ENCODE assay signal across 18 cellular contexts in the genomic region with DNA sequence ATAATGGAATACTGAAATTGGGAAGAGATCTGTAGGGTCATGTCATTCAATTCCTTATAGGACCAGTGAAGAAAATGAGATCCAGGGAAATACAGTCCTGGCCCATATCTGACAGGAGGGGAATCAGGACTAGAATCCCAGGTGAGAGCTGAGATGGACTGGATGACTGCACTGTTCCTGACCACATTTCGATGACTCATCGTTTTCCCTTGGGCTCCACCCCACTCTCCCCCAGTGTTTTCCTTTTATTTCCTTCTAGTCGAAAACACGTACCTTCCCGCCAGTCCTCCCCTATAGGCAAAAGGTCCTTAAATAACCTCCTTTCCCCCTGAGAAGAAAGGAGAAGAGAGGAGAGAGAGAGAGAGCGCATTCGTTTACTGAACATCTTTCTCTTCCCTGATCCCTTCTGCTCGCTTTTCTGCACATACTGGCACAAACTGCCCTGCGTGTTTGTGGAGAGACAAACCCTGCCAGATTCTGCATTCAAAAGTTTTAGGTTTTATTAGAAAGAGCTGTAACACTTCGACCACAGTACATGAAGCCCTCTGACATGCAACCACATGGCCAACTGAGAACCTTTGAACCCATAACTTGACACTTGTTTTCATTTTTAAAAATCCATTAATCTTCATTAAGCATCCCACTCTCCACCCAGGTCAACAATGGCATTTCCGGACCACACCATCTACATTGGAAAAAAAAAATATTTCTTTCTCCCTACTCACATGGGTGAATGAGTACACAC.
DNase-seq lines count a peak whose midpoint lies in the region; FAIRE-seq and TF ChIP-seq lines count a peak whose summit lies in the region.
"Had no signal": no experiment of that assay in that cellular context is flagged by ENCODE, and none has a peak within 500 bp of the region (broad histone marks: within the 10 kb centered on the region; RNA-seq: fewer than 3 reads in every experiment).

No MANE protein-coding gene starts in this region.

- FAIRE-seq in astrocyte (lab: Jason Lieb, UNC) (peak; percentile 49), GM12892 (lab: Jason Lieb, UNC) (no peak)

- H3K4me2 ChIP-seq in astrocyte (ENCODE audit: low read length) (no peak overlapping the region), osteoblast (ENCODE audit: insufficient read depth, low read length) (no peak overlapping the region)
- H3K4me2 ChIP-seq: BLaER1 had no signal

- H3K27ac ChIP-seq in astrocyte (ENCODE audit: low read depth, low read length) (no peak overlapping the region), osteoblast (ENCODE audit: low read depth, low read length) (no peak overlapping the region)
- H3K27ac ChIP-seq: BLaER1, coronary artery, SJCRH30 had no signal

- H3K9me3 ChIP-seq in astrocyte (ENCODE audit: insufficient read depth, low read depth, low read length), result no peaks in the 10 kb centered on the region
- H3K9me3 ChIP-seq in osteoblast (ENCODE audit: low read depth, low read length), result no peaks in the 10 kb centered on the region
- H3K9me3 ChIP-seq: BLaER1, SJCRH30 had no signal

- H3K4me1 ChIP-seq in astrocyte (ENCODE audit: insufficient read depth, low read length) (no peaks in the 10 kb centered on the region), osteoblast (ENCODE audit: insufficient read depth, low read length) (no peaks in the 10 kb centered on the region)
- H3K4me1 ChIP-seq: BLaER1, SJCRH30 had no signal

- DNase-seq in AG09319 (ENCODE audit: extremely low read depth, low read depth) (peak; percentile 92), HK-2 (ENCODE audit: unreplicated experiment) (peak; percentile 6), astrocyte (ENCODE audit: low read depth) (peak; percentile 29), iPS-NIHi7 (ENCODE audit: extremely low spot score) (peak; percentile 16), AML-193 (lab: John Stamatoyannopoulos, UW) (no peak), osteoblast (ENCODE audit: insufficient read length, low spot score, missing footprints) (no peak), T1000 (lab: John Stamatoyannopoulos, UW) (no peak), GM12892 (ENCODE audit: insufficient read length) (no peak)
- DNase-seq: foreskin melanocyte; GDM1; naive thymus-derived CD4-positive, alpha-beta T cell; NCI-H187; stimulated activated CD4-positive, alpha-beta T cell treated with anti-CD3 and anti-CD28 coated beads, Interleukin-4, amount 100 ng/mL, for 4 hours; stimulated activated naive CD8-positive, alpha-beta T cell treated with anti-CD3 and anti-CD28 coated beads, Interleukin-15, Interleukin-2, amounts not matched to agents 100 U/mL and 50 U/mL, for 24 hours had no signal

- H3K4me3 Mint-ChIP-seq in astrocyte (ENCODE audit: unreplicated experiment), result no peak overlapping the region
- H3K4me3 Mint-ChIP-seq: activated naive CD8-positive, alpha-beta T cell; naive thymus-derived CD4-positive, alpha-beta T cell had no signal

- H3K27me3 Mint-ChIP-seq in astrocyte (ENCODE audit: low read depth, unreplicated experiment), result no peaks in the 10 kb centered on the region
- H3K27me3 Mint-ChIP-seq: activated naive CD8-positive, alpha-beta T cell had no signal

- H3K27me3 ChIP-seq in astrocyte (ENCODE audit: insufficient read depth, low read length), result no peaks in the 10 kb centered on the region
- no peaks in the 10 kb centered on the region for H3K27me3 ChIP-seq in osteoblast (ENCODE audit: insufficient read depth, low read length)
- H3K27me3 ChIP-seq: BLaER1, SJCRH30 had no signal

- TF ChIP-seq POLR2A in GM12892 (IDR thresholded peaks at IDR 0.05; ENCODE audit: low read depth, low read length), result no peak

- H2AFZ ChIP-seq in astrocyte (ENCODE audit: low read depth, low read length) (no peak overlapping the region), osteoblast (ENCODE audit: low read length) (no peak overlapping the region)

- H3K36me3 ChIP-seq in astrocyte (ENCODE audit: insufficient read depth, low read length) (no peaks in the 10 kb centered on the region), osteoblast (ENCODE audit: insufficient read depth, low read length) (no peaks in the 10 kb centered on the region)
- H3K36me3 ChIP-seq: BLaER1, SJCRH30 had no signal

- no peak overlapping the region for H3K27ac Mint-ChIP-seq in astrocyte (ENCODE audit: unreplicated experiment)
- H3K27ac Mint-ChIP-seq: activated naive CD8-positive, alpha-beta T cell; naive thymus-derived CD4-positive, alpha-beta T cell had no signal

- H3K79me2 ChIP-seq in astrocyte (ENCODE audit: insufficient read depth, low read length) (no peaks in the 10 kb centered on the region), osteoblast (ENCODE audit: insufficient read depth, low read length) (no peaks in the 10 kb centered on the region)

- TF ChIP-seq CTCF in AG09319 (IDR thresholded peaks at IDR 0.05; ENCODE audit: low read depth, low read length), result no peak
- no peak for TF ChIP-seq CTCF in astrocyte (IDR thresholded peaks at IDR 0.05; ENCODE audit: insufficient read depth, low read depth, low read length)
- TF ChIP-seq CTCF in osteoblast (IDR thresholded peaks at IDR 0.05; ENCODE audit: extremely low read depth, low read depth, low read length), result no peak

- H3K4me3 ChIP-seq in astrocyte (ENCODE audit: insufficient read depth, low read depth, low read length) (no peak overlapping the region), osteoblast (ENCODE audit: insufficient read depth, low read length) (no peak overlapping the region)
- H3K4me3 ChIP-seq: BLaER1, coronary artery, SJCRH30 had no signal

- no peaks in the 10 kb centered on the region for H3K36me3 Mint-ChIP-seq in astrocyte (ENCODE audit: low read depth, unreplicated experiment)
- H3K36me3 Mint-ChIP-seq: activated naive CD8-positive, alpha-beta T cell; naive thymus-derived CD4-positive, alpha-beta T cell had no signal

- H3K9ac ChIP-seq in astrocyte (ENCODE audit: low read length), result no peak overlapping the region
- H3K9ac ChIP-seq: BLaER1 had no signal

- no peaks in the 10 kb centered on the region for H3K9me3 Mint-ChIP-seq in astrocyte (ENCODE audit: unreplicated experiment)

- H4K20me1 ChIP-seq in astrocyte (ENCODE audit: insufficient read depth, low read length) (no peaks in the 10 kb centered on the region), osteoblast (ENCODE audit: insufficient read depth, low read length) (no peaks in the 10 kb centered on the region)
- H4K20me1 ChIP-seq: BLaER1 had no signal

- peaks cover 2% of the 10 kb centered on the region for H3K4me1 Mint-ChIP-seq in astrocyte (ENCODE audit: low read depth, unreplicated experiment)
- H3K4me1 Mint-ChIP-seq: naive thymus-derived CD4-positive, alpha-beta T cell had no signal

Comparison
In these comparisons a context has a peak if more than half of its experiments do, and no peak if none do; other contexts are left out.
1. DNase-seq: peak in AG09319 (single experiment), HK-2 (single experiment), astrocyte (single experiment) and iPS-NIHi7 (single experiment); none in AML-193 (0 of 2), osteoblast (single experiment), T1000 (single experiment) and GM12892 (single experiment).